In genomic region chr6:107493158-107494057, GRCh38 we compare ENCODE assay signal across 8 cellular contexts. TPM values are rescaled to one million over a fixed set of nuclear protein-coding genes. Genes with fewer than 3 reads are reported as not detected.
DNase-seq lines count a peak whose midpoint lies in the region; ATAC-seq and TF ChIP-seq lines count a peak whose summit lies in the region.

No MANE protein-coding gene starts in this region.

- intact Hi-C loops in right cardiac atrium (cut with DNase I): loop anchor here in 1 of 4 donors (5.0 kb wide), 1 partner anchor 159 kb away; no protein-coding TSS in a partner anchor

- H3K27me3 ChIP-seq in SK-N-SH (ENCODE audit: insufficient read depth): no peaks in the 10 kb centered on the region
- H3K27me3 ChIP-seq in right cardiac atrium (ENCODE audit: control insufficient read depth, insufficient read depth): no peaks in the 10 kb centered on the region
- H3K27me3 ChIP-seq in stomach smooth muscle (ENCODE audit: control insufficient read depth in 1 of 2, insufficient read depth in 2 of 2, low read length in 2 of 2): no peaks in the 10 kb centered on the region

- H3K9ac ChIP-seq in SK-N-SH (no peak overlapping the region), stomach smooth muscle (ENCODE audit: low read length in 2 of 2) (peak overlapping the region; percentile 79 to 84)

- DNase-seq in MV-4-11 (lab: John Stamatoyannopoulos, UW) (peak; percentile 30), SK-N-SH (no peak), right cardiac atrium (peak in 2 of 3 donors; percentile 38 to 53), NCI-H446 treated with DMSO at 0.1 percent for 48 hours (lab: John Stamatoyannopoulos, UW) (no peak), middle frontal gyrus (ENCODE audit: extremely low spot score, low spot score) (no peak), NCI-H187 treated with DMSO at 0.1 percent for 48 hours (lab: John Stamatoyannopoulos, UW) (no peak)

- POLR2A ChIA-PET in SK-N-SH (lab: Yijun Ruan, JAX): interaction anchor here (0.8 to 1.5 kb wide), 3 partner anchors 60 to 160 kb away, joined by 3 to 6 read pairs (median 5); no protein-coding TSS in a partner anchor

- H3K4me2 ChIP-seq in SK-N-SH: peak overlapping the region; percentile 82

- no peak for TF ChIP-seq CTCF in SK-N-SH (IDR thresholded peaks at IDR 0.05)

- TF ChIP-seq EP300 in SK-N-SH (IDR thresholded peaks at IDR 0.05; ENCODE audit: borderline replicate concordance in 1 of 2, low read depth in 1 of 2, low read length in 1 of 2): no peak

- CTCF ChIA-PET in SK-N-SH (lab: Yijun Ruan, JAX): interaction anchor here (0.8 to 8.3 kb wide), 12 partner anchors 11 to 182 kb away, joined by 3 to 35 read pairs (median 4); partner anchors contain the start of gene PDSS2

- H3F3A ChIP-seq in SK-N-SH (replicated peaks; ENCODE audit: insufficient read depth): peaks cover 17% of the 10 kb centered on the region

- H3K27ac ChIP-seq in SK-N-SH (ENCODE audit: low read depth in 2 of 2, low read length in 1 of 2): peak overlapping the region in 1 of 2 experiments; percentile 71; a peak in 1 of 4 replicates
- H3K27ac ChIP-seq in right cardiac atrium (ENCODE audit: low read length): peak overlapping the region; percentile 96
- H3K27ac ChIP-seq in stomach smooth muscle (ENCODE audit: low read length): peak overlapping the region; percentile 76

- no peak overlapping the region; the same call in 1 of the 2 replicates for H2AFZ ChIP-seq in SK-N-SH (ENCODE audit: low read depth)

- H3K9me2 ChIP-seq in SK-N-SH: no peaks in the 10 kb centered on the region

- peaks cover 13 to 32% of the 10 kb centered on the region in 2 experiments for H3K4me1 ChIP-seq in SK-N-SH (ENCODE audit: control insufficient read depth in 1 of 2, insufficient read depth in 2 of 2, low read depth in 1 of 2, low read length in 1 of 2)
- peaks cover 8% of the 10 kb centered on the region for H3K4me1 ChIP-seq in right cardiac atrium (ENCODE audit: control insufficient read depth, insufficient read depth, low read length)
- H3K4me1 ChIP-seq in stomach smooth muscle (ENCODE audit: control insufficient read depth, insufficient read depth, low read length): peaks cover 44% of the 10 kb centered on the region

- no peaks in the 10 kb centered on the region for H3K79me2 ChIP-seq in SK-N-SH (ENCODE audit: insufficient read depth)

- H3K36me3 ChIP-seq in SK-N-SH (replicated peaks in 1 of 2; ENCODE audit: control insufficient read depth in 1 of 2, insufficient read depth in 2 of 2, low read length in 1 of 2) (no peaks in the 10 kb centered on the region), stomach smooth muscle (ENCODE audit: control insufficient read depth in 2 of 2, insufficient read depth in 2 of 2, low read length in 2 of 2) (no peaks in the 10 kb centered on the region)

- WGBS in SK-N-SH (ENCODE audit: low lambda C conversion rate): 29% methylated on average over 12 of the region's 12 CpGs
- 25% methylated on average over 12 of the region's 12 CpGs for WGBS in right cardiac atrium

- no peak for TF ChIP-seq RAD21 in SK-N-SH (IDR thresholded peaks at IDR 0.05; ENCODE audit: low read length)

- H3K4me3 ChIP-seq in SK-N-SH (ENCODE audit: low read depth in 2 of 2, low read length in 1 of 2): peak overlapping the region in 1 of 2 experiments; percentile 59; a peak in 1 of 4 replicates
- H3K4me3 ChIP-seq in right cardiac atrium (ENCODE audit: low read length): peak overlapping the region; percentile 91
- peak overlapping the region; percentile 76 to 88 for H3K4me3 ChIP-seq in stomach smooth muscle (ENCODE audit: low read length in 2 of 2)

- no peaks in the 10 kb centered on the region for H3K9me3 ChIP-seq in SK-N-SH
- H3K9me3 ChIP-seq in right cardiac atrium (ENCODE audit: control insufficient read depth, low read length): no peaks in the 10 kb centered on the region
- H3K9me3 ChIP-seq in stomach smooth muscle (ENCODE audit: control insufficient read depth in 2 of 2, low read length in 2 of 2): no peaks in the 10 kb centered on the region

- H4K20me1 ChIP-seq in SK-N-SH (ENCODE audit: insufficient read depth): peaks cover 4% of the 10 kb centered on the region; the same call in 1 of the 2 replicates

- peak in 1 of 2 donors; percentile 34 for ATAC-seq in right cardiac atrium
- ATAC-seq in GM18498 (IDR thresholded peaks at IDR 0.05; ENCODE audit: unreplicated experiment): no peak

TF ChIP-seq in SK-N-SH, 30 proteins besides CTCF, POLR2A, EP300 and RAD21:
- TF ChIP-seq ZBTB33 (IDR thresholded peaks at IDR 0.05; ENCODE audit: borderline replicate concordance, low read depth) (no peak), MXI1 (IDR thresholded peaks at IDR 0.05; ENCODE audit: low read depth, low read length) (no peak), IRF3 (IDR thresholded peaks at IDR 0.05; ENCODE audit: low read depth, low read length) (no peak)

RNA-seq across cellular contexts. Expression of gene SOBP, which starts 3.5 kb away (rescaled TPM):
- polyA plus RNA-seq in SK-N-SH (2012; rRNA removed): 0.21 and 0.61 TPM in 2 replicates
- 0.35 and 1.1 TPM in 2 replicates for polyA plus RNA-seq in SK-N-SH (2012; cell fraction: cytosol; rRNA removed)
- 2.4 and 5.2 TPM in 2 replicates for polyA plus RNA-seq in SK-N-SH (2012; cell fraction: nucleus; rRNA removed)
- total RNA-seq in right cardiac atrium: 10 to 100 TPM; 17.5 to 20.6 (median 18.5) TPM
- 10.4 TPM for polyA plus RNA-seq in right cardiac atrium

RNA-seq across cellular contexts. Expression of gene PDSS2, which starts 34.0 kb away (rescaled TPM):
- 5.6 and 6.3 TPM in 2 replicates for polyA plus RNA-seq in SK-N-SH (2012; rRNA removed)
- 6.3 and 6.7 TPM in 2 replicates for polyA plus RNA-seq in SK-N-SH (2012; cell fraction: cytosol; rRNA removed)
- polyA plus RNA-seq in SK-N-SH (2012; cell fraction: nucleus; rRNA removed): 2.3 and 4.4 TPM in 2 replicates
- 10 to 100 TPM; 12.5 to 15.5 (median 14.1) TPM for total RNA-seq in right cardiac atrium
- polyA plus RNA-seq in right cardiac atrium: 10.0 TPM

Comparison
In these comparisons a context has a peak if more than half of its experiments do, and no peak if none do; other contexts are left out.
1. DNase-seq: peak in MV-4-11 (single experiment) and right cardiac atrium (2 of 3); none in SK-N-SH (single experiment), NCI-H446 treated with DMSO at 0.1 percent for 48 hours (single experiment), middle frontal gyrus (single experiment) and NCI-H187 treated with DMSO at 0.1 percent for 48 hours (single experiment).